9 cellular contexts compared by ENCODE assay signal in the genomic region with DNA sequence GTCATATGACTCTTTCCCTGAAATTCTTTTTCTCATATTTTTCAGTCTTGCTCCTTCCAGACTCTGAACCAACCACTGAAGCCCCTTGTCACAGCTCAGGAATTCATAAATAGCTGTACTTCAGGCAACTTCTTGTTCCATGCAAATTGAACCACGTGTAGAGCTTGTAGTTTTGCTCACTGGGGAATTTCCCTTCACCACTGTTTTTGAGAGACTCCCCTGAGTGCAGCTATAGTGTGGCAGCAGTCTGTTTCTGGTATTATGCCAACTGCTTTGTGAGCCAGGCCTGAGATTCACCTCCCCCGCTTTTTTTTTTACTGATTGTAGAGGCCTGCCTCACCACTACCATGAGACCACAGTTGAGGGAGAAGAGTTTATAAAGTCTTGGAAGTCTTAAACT.
DNase-seq lines count a peak whose midpoint lies in the region; ATAC-seq and TF ChIP-seq lines count a peak whose summit lies in the region.
"Had no signal": no experiment of that assay in that cellular context is flagged by ENCODE, and none has a peak within 500 bp of the region (broad histone marks: within the 10 kb centered on the region; RNA-seq: fewer than 3 reads in every experiment).

No MANE protein-coding gene starts in this region.

- TF ChIP-seq CTCF in astrocyte of the spinal cord (IDR thresholded peaks at IDR 0.05; ENCODE audit: low read depth, low read length): no peak
- no peak for TF ChIP-seq CTCF in vagina (IDR thresholded peaks at IDR 0.05)

- ATAC-seq in GM19463 (IDR thresholded peaks at IDR 0.05; ENCODE audit: unreplicated experiment) (peak; percentile 96), HG03159 (IDR thresholded peaks at IDR 0.05; ENCODE audit: unreplicated experiment) (peak; percentile 96)

- no peaks in the 10 kb centered on the region for H3K27me3 ChIP-seq in vagina

- H3K4me1 ChIP-seq in vagina: peaks cover 7% of the 10 kb centered on the region

- H3K36me3 ChIP-seq in vagina: no peaks in the 10 kb centered on the region

- intact Hi-C loops in vagina (cut with DNase I): no loop called here

- DNase-seq in Daoy (ENCODE audit: low read depth): peak; percentile 90
- DNase-seq in astrocyte of the spinal cord (ENCODE audit: low read depth, low spot score): peak; percentile 46
- DNase-seq in stimulated activated CD4-positive, alpha-beta T cell treated with anti-CD3 and anti-CD28 coated beads, Interleukin-4, amount 100 ng/mL, for 1 hour: no peak
- no peak for DNase-seq in KBM-7
- DNase-seq in NCI-H82 treated with DMSO at 0.1 percent for 48 hours (lab: John Stamatoyannopoulos, UW; ENCODE audit: unreplicated experiment): no peak
- no peak for DNase-seq in vagina (ENCODE audit: extremely low spot score in 2 of 2)
- DNase-seq: mesenchymal stem cell had no signal

- TF ChIP-seq POLR2A in vagina (IDR thresholded peaks at IDR 0.05): no peak

- H3K27ac ChIP-seq in vagina: no peak overlapping the region

- no peak overlapping the region for H3K4me3 ChIP-seq in astrocyte of the spinal cord (ENCODE audit: low read depth, low read length)
- no peak overlapping the region for H3K4me3 ChIP-seq in vagina

- no peaks in the 10 kb centered on the region for H3K9me3 ChIP-seq in vagina

- in situ Hi-C loops in astrocyte of the spinal cord (cut with HindIII; ENCODE audit: low sequenced_read_pairs): no loop called here
- in situ Hi-C loops in KBM-7 (cut with MboI; ENCODE audit: low pct_unique_long_range_greater_than_20kb, low sequenced_read_pairs): no loop called here

Comparison
In these comparisons a context has a peak if more than half of its experiments do, and no peak if none do; other contexts are left out.
1. DNase-seq: peak in Daoy (single experiment) and astrocyte of the spinal cord (single experiment); none in stimulated activated CD4-positive, alpha-beta T cell treated with anti-CD3 and anti-CD28 coated beads, Interleukin-4, amount 100 ng/mL, for 1 hour (single experiment), KBM-7 (single experiment), NCI-H82 treated with DMSO at 0.1 percent for 48 hours (single experiment) and vagina (0 of 2).